20 cellular contexts compared by ENCODE assay signal in genomic region chr20:54389872-54390271, GRCh38.
"Had no signal": no experiment of that assay in that cellular context is flagged by ENCODE, and none has a peak within 500 bp of the region (broad histone marks: within the 10 kb centered on the region; RNA-seq: fewer than 3 reads in every experiment).

No MANE protein-coding gene starts in this region.

- H3K27ac Mint-ChIP-seq: dendritic cell treated with granulocyte-macrophage colony-stimulating factor and Interleukin-4, amounts not matched to agents 40 ng/mL and 50 ng/mL, for 4 days; effector memory CD8-positive, alpha-beta T cell; naive B cell; stimulated activated naive B cell treated with anti-CD40 and anti-IgM and Interleukin-4, amounts not matched to agents 10 μg/mL and 1 μg/mL and 100 μg/mL, for 72 hours had no signal

- H3K4me2 ChIP-seq: hepatocyte had no signal

- H3K4me3 Mint-ChIP-seq: dendritic cell treated with granulocyte-macrophage colony-stimulating factor and Interleukin-4, amounts not matched to agents 40 ng/mL and 50 ng/mL, for 4 days; effector memory CD8-positive, alpha-beta T cell; naive B cell; nephron; stimulated activated naive B cell treated with anti-CD40 and anti-IgM and Interleukin-4, amounts not matched to agents 10 μg/mL and 1 μg/mL and 100 μg/mL, for 72 hours; stimulated activated naive CD8-positive, alpha-beta T cell treated with anti-CD3 and anti-CD28 coated beads, Interleukin-15, amount 100 ng/mL, for 72 hours had no signal

- H3K79me2 ChIP-seq: hepatocyte had no signal

- H3K27me3 ChIP-seq: esophagus squamous epithelium, foreskin keratinocyte, hepatocyte, sigmoid colon, transverse colon had no signal

- H3K4me1 ChIP-seq: esophagus squamous epithelium, foreskin keratinocyte, sigmoid colon, transverse colon had no signal

- H3K36me3 Mint-ChIP-seq: naive B cell; stimulated activated naive B cell treated with anti-CD40 and anti-IgM and Interleukin-4, amounts not matched to agents 10 μg/mL and 1 μg/mL and 100 μg/mL, for 72 hours had no signal

- H3K4me1 Mint-ChIP-seq: naive B cell; stimulated activated naive B cell treated with anti-CD40 and anti-IgM and Interleukin-4, amounts not matched to agents 10 μg/mL and 1 μg/mL and 100 μg/mL, for 72 hours; stimulated activated naive CD8-positive, alpha-beta T cell treated with anti-CD3 and anti-CD28 coated beads, Interleukin-15, amount 100 ng/mL, for 72 hours had no signal

- H3K36me3 ChIP-seq: esophagus squamous epithelium, sigmoid colon, thoracic aorta, transverse colon had no signal

- H3K9me3 Mint-ChIP-seq: dendritic cell treated with granulocyte-macrophage colony-stimulating factor and Interleukin-4, amounts not matched to agents 40 ng/mL and 50 ng/mL, for 4 days; nephron; stimulated activated naive B cell treated with anti-CD40 and anti-IgM and Interleukin-4, amounts not matched to agents 10 μg/mL and 1 μg/mL and 100 μg/mL, for 72 hours; stimulated activated naive CD8-positive, alpha-beta T cell treated with anti-CD3 and anti-CD28 coated beads, Interleukin-15, amount 100 ng/mL, for 72 hours had no signal

- H3K27me3 Mint-ChIP-seq: dendritic cell treated with granulocyte-macrophage colony-stimulating factor and Interleukin-4, amounts not matched to agents 40 ng/mL and 50 ng/mL, for 4 days had no signal

- H3K27ac ChIP-seq: esophagus squamous epithelium, foreskin keratinocyte, hepatocyte, sigmoid colon, skin epidermis, thoracic aorta, transverse colon had no signal

- H3K4me3 ChIP-seq: esophagus squamous epithelium, hepatocyte, sigmoid colon, skin epidermis, thoracic aorta, transverse colon had no signal

- ATAC-seq: effector memory CD8-positive, alpha-beta T cell; foreskin keratinocyte; stimulated activated naive B cell treated with anti-CD40 and anti-IgM and Interleukin-4, amounts not matched to agents 10 μg/mL and 1 μg/mL and 100 μg/mL, for 72 hours; stimulated activated naive CD8-positive, alpha-beta T cell treated with anti-CD3 and anti-CD28 coated beads, Interleukin-15, amount 100 ng/mL, for 72 hours had no signal

- H3K9me3 ChIP-seq: esophagus squamous epithelium, sigmoid colon, thoracic aorta, transverse colon had no signal

- DNase-seq: cerebellar nuclear complex; effector memory CD8-positive, alpha-beta T cell; esophagus squamous epithelium; foreskin keratinocyte; kidney; left cardiac atrium; mesendoderm; naive B cell; sigmoid colon; stimulated activated CD4-positive, alpha-beta T cell treated with anti-CD3 and anti-CD28 coated beads, Interleukin-2, amount 100 ng/mL, for 24 hours; stimulated activated CD4-positive, alpha-beta T cell treated with anti-CD3 and anti-CD28 coated beads, Interleukin-4, amount 100 ng/mL, for 4 hours; stimulated activated naive B cell treated with anti-CD40 and anti-IgM and Interleukin-4, amounts not matched to agents 10 μg/mL and 1 μg/mL and 100 μg/mL, for 72 hours; stimulated activated naive CD8-positive, alpha-beta T cell treated with anti-CD3 and anti-CD28 coated beads, Interleukin-15, amount 100 ng/mL, for 72 hours; substantia nigra; transverse colon had no signal

- H2AFZ ChIP-seq: hepatocyte had no signal
